14 cellular contexts compared by ENCODE assay signal in the genomic region with DNA sequence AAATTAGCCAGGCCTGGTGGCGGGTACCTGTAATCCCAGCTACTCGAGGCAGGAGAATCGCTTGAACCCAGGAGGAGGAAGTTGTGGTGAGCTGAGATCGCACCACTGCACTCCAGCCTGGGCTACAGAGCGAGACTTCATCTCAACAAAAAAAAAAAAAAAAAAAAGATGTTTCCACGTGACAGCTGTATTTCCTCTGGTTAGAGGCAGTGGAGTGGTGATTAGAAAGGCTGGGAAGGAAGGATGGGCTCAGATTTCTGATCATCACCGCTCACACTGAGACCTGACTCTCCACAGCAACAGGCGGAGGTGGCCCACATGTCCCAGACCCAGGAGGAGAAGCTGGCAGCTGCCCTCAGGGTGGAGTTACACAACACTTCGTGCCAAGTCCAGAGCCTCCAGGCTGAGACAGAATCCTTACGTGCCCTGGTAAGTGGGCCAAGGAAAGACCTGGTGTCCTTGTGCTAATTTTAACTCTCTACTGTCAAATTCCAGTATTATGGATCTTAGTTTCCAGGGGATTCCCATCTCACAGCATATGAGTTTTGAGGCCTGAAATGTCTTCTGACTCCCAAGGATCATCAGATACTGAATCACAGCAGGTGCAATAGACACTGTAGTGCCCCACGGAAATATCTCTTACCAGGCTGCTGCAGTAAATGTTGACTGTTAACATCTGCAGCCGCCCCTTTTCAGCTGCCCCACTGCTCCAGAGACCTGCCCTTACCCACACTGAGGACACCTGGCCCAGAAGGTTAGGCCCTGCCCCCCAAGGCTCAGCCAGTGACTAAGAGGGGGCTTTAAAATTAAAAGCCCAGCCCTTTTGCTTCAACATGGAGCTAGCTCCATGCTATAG.
DNase-seq lines count a peak whose midpoint lies in the region; ATAC-seq, FAIRE-seq and TF ChIP-seq lines count a peak whose summit lies in the region.
"Had no signal": no experiment of that assay in that cellular context is flagged by ENCODE, and none has a peak within 500 bp of the region (broad histone marks: within the 10 kb centered on the region; RNA-seq: fewer than 3 reads in every experiment).

No MANE protein-coding gene starts in this region.

- no peaks in the 10 kb centered on the region for H3K9me3 ChIP-seq in CD4-positive, alpha-beta T cell (ENCODE audit: control insufficient read depth, low read length)
- H3K9me3 ChIP-seq in Karpas-422 (ENCODE audit: low read length) = no peaks in the 10 kb centered on the region
- H3K9me3 ChIP-seq in BE2C = no peaks in the 10 kb centered on the region
- H3K9me3 ChIP-seq: gastroesophageal sphincter, lower lobe of right lung had no signal

- no peaks in the 10 kb centered on the region for H3K36me3 Mint-ChIP-seq in CD4-positive, alpha-beta T cell (ENCODE audit: low read depth)

- intact Hi-C loops in CD4-positive, alpha-beta T cell (cut with DNase I, micrococcal nuclease) = no loop called here

- H3K9me2 ChIP-seq in Karpas-422 (replicated peaks; ENCODE audit: insufficient read depth, low read length) = no peaks in the 10 kb centered on the region

- TF ChIP-seq CTCF in CD4-positive, alpha-beta T cell (IDR thresholded peaks at IDR 0.05) = no peak
- TF ChIP-seq CTCF in BE2C (IDR thresholded peaks at IDR 0.05; ENCODE audit: low read depth, low read length) = no peak

- CTCF ChIA-PET in CD4-positive, alpha-beta T cell (lab: Charles Lee) = no interaction called here

- H3K27ac ChIP-seq in CD4-positive, alpha-beta T cell (ENCODE audit: low read depth, low read length) = no peak overlapping the region
- peak overlapping the region; percentile 98 for H3K27ac ChIP-seq in Karpas-422 (ENCODE audit: low read length)
- H3K27ac ChIP-seq: C4-2B, gastroesophageal sphincter, lower lobe of right lung had no signal

- peak overlapping the region; percentile 88 for H3K9ac ChIP-seq in Karpas-422 (ENCODE audit: low read length)

- POLR2A ChIA-PET in CD4-positive, alpha-beta T cell (lab: Charles Lee) = interaction anchor here (1.0 to 2.5 kb wide), 2 partner anchors 104 to 106 kb away, joined by 3 to 15 read pairs; partner anchors contain the start of gene CDV3

- no peaks in the 10 kb centered on the region for H3K79me2 ChIP-seq in Karpas-422 (ENCODE audit: low read length)

- no peak overlapping the region for H3K4me3 Mint-ChIP-seq in CD4-positive, alpha-beta T cell

- H2AFZ ChIP-seq in Karpas-422 (ENCODE audit: low read length) = no peak overlapping the region

- peaks cover 99% of the 10 kb centered on the region for H3K4me1 ChIP-seq in Karpas-422 (ENCODE audit: low read length)
- peaks cover 8% of the 10 kb centered on the region; the same call in 1 of the 2 replicates for H3K4me1 ChIP-seq in BE2C

- DNase-seq in CD4-positive, alpha-beta T cell = no peak
- peak; percentile 93 for DNase-seq in Karpas-422
- DNase-seq in fibroblast of gingiva (ENCODE audit: low read depth) = peak; percentile 12
- DNase-seq in BE2C = no peak
- no peak for DNase-seq in frontal cortex (ENCODE audit: low spot score in 2 of 2)
- DNase-seq: activated naive CD4-positive, alpha-beta T cell; lower lobe of right lung; NCI-H1105; retina had no signal

- peak overlapping the region; percentile 57 for H3K4me3 ChIP-seq in Karpas-422 (ENCODE audit: low read length)
- H3K4me3 ChIP-seq in BE2C (ENCODE audit: low read depth, low read length) = no peak overlapping the region
- H3K4me3 ChIP-seq: gastroesophageal sphincter, lower lobe of right lung had no signal

- no peak overlapping the region for H3K27ac Mint-ChIP-seq in CD4-positive, alpha-beta T cell

- peak overlapping the region; percentile 75 for H3K4me2 ChIP-seq in Karpas-422 (ENCODE audit: low read depth, low read length, poor library complexity, severe bottlenecking)

- no peak for FAIRE-seq in frontal cortex (lab: Jason Lieb, UNC)

- no peaks in the 10 kb centered on the region for H3K27me3 Mint-ChIP-seq in CD4-positive, alpha-beta T cell

- no peaks in the 10 kb centered on the region for H3K9me3 Mint-ChIP-seq in CD4-positive, alpha-beta T cell

- peak; percentile 44 for ATAC-seq in CD4-positive, alpha-beta T cell (ENCODE audit: poor library complexity)
- ATAC-seq in GM19328 (IDR thresholded peaks at IDR 0.05; ENCODE audit: unreplicated experiment) = peak; percentile 40
- no peak for ATAC-seq in GM21390 (IDR thresholded peaks at IDR 0.05; ENCODE audit: unreplicated experiment)
- no peak for ATAC-seq in GM21786 (IDR thresholded peaks at IDR 0.05; ENCODE audit: unreplicated experiment)
- ATAC-seq: gastroesophageal sphincter had no signal

- peaks cover 47% of the 10 kb centered on the region for H3K4me1 Mint-ChIP-seq in CD4-positive, alpha-beta T cell (ENCODE audit: low read depth)

- H3K36me3 ChIP-seq in Karpas-422 (ENCODE audit: insufficient read depth, low read length) (no peaks in the 10 kb centered on the region), BE2C (no peaks in the 10 kb centered on the region)
- H3K36me3 ChIP-seq: gastroesophageal sphincter, lower lobe of right lung had no signal

- H4K20me1 ChIP-seq in Karpas-422 (ENCODE audit: insufficient read depth, low read depth, low read length) = no peaks in the 10 kb centered on the region

- no peaks in the 10 kb centered on the region for H3K27me3 ChIP-seq in CD4-positive, alpha-beta T cell (ENCODE audit: control insufficient read depth, insufficient read depth, low read length)
- no peaks in the 10 kb centered on the region for H3K27me3 ChIP-seq in Karpas-422 (ENCODE audit: low read length)
- no peaks in the 10 kb centered on the region for H3K27me3 ChIP-seq in BE2C
- H3K27me3 ChIP-seq: gastroesophageal sphincter had no signal

Comparison
In these comparisons a context has a peak if more than half of its experiments do, and no peak if none do; other contexts are left out.
1. ATAC-seq: peak in CD4-positive, alpha-beta T cell (single experiment) and GM19328 (single experiment); none in GM21390 (single experiment) and GM21786 (single experiment).
2. DNase-seq: peak in Karpas-422 (single experiment) and fibroblast of gingiva (single experiment); none in CD4-positive, alpha-beta T cell (0 of 10), BE2C (single experiment) and frontal cortex (0 of 2).